ENCODE assay signal across 1 cellular context in the genomic region with DNA sequence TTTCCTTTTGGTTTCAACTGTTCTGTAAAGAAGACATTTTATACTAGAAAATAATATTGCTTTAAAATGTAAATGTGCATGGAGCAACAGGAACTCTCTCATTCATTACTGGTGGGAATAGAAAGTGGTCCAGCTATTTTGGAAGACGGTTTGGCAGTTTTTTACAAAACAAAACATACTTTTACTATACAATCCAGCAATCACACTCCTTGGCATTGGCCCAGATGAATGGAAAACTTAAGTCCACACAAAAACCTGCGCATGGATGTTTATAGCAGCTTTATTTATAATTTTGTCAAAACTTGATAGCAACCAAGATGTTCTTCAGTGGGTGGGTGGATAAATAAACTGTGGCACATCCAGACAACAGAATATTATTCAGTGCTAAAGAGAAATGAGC.
TF ChIP-seq lines count a peak whose summit lies in the region.

No MANE protein-coding gene starts in this region.

TF ChIP-seq in K562, 482 proteins besides CTCF, POLR2A, EP300 and RAD21 (continued from another document):
- TF ChIP-seq, protein P1, sequence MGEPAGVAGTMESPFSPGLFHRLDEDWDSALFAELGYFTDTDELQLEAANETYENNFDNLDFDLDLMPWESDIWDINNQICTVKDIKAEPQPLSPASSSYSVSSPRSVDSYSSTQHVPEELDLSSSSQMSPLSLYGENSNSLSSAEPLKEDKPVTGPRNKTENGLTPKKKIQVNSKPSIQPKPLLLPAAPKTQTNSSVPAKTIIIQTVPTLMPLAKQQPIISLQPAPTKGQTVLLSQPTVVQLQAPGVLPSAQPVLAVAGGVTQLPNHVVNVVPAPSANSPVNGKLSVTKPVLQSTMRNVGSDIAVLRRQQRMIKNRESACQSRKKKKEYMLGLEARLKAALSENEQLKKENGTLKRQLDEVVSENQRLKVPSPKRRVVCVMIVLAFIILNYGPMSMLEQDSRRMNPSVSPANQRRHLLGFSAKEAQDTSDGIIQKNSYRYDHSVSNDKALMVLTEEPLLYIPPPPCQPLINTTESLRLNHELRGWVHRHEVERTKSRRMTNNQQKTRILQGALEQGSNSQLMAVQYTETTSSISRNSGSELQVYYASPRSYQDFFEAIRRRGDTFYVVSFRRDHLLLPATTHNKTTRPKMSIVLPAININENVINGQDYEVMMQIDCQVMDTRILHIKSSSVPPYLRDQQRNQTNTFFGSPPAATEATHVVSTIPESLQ (CRISPR knock-in tag; IDR thresholded peaks at IDR 0.05) = 0 out of 2 replicates have a peak, but pooled peaks have one; percentile 56
- TF ChIP-seq ELF1 (tag; IDR thresholded peaks at IDR 0.05) (no peak), RFX5 (IDR thresholded peaks at IDR 0.05; ENCODE audit: low read depth, low read length) (no peak), TRIM24 (IDR thresholded peaks at IDR 0.05) (no peak), ZNF699 (CRISPR knock-in tag; IDR thresholded peaks at IDR 0.05; ENCODE audit: insufficient replicate concordance) (peak; percentile 81), KLF10 (CRISPR knock-in tag; IDR thresholded peaks at IDR 0.05) (0 out of 2 replicates have a peak, but pooled peaks have one; percentile 7)
- TF ChIP-seq, protein P2, sequence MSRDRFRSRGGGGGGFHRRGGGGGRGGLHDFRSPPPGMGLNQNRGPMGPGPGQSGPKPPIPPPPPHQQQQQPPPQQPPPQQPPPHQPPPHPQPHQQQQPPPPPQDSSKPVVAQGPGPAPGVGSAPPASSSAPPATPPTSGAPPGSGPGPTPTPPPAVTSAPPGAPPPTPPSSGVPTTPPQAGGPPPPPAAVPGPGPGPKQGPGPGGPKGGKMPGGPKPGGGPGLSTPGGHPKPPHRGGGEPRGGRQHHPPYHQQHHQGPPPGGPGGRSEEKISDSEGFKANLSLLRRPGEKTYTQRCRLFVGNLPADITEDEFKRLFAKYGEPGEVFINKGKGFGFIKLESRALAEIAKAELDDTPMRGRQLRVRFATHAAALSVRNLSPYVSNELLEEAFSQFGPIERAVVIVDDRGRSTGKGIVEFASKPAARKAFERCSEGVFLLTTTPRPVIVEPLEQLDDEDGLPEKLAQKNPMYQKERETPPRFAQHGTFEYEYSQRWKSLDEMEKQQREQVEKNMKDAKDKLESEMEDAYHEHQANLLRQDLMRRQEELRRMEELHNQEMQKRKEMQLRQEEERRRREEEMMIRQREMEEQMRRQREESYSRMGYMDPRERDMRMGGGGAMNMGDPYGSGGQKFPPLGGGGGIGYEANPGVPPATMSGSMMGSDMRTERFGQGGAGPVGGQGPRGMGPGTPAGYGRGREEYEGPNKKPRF (IDR thresholded peaks at IDR 0.05; ENCODE audit: low read depth, low read length) = no peak
